In the genomic region with DNA sequence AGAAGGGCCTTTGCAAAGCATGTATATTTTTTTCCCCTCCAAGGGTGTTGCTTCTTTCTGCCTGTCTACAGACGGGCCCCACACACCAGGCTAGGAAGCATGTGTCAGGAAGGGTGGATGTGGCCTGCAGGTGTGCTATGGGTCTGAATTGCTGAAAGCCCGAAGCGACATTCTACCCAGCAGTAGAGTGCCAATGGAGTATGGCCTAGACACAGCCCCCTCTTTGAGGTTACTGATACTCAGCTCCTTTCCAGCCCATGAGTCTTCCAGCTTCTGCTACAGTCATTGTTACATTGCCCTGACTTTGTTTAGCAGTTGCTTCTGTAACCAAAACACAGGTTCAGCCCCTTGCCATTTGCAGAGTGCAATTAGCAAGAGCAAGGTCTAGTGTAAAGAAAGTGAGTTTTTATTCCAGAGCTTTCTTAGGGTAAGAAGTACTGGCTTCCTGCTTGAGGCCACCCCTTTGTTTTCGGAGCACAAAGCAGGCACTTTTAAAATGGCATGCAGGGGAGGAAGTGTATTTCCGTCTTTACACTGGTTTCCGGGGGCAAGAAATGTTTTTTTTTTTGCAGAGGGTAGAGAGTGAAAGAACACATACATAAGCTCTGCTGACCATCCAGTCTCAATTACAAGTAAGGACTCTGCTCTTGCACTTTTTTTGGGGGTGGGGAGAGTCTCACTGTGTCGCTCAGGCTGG, we compare ENCODE assay signal across 14 cellular contexts.
A peak's percentile ranks its signal among the peaks of the same experiment; 100 is the strongest.
DNase-seq lines count a peak whose midpoint lies in the region; ATAC-seq and TF ChIP-seq lines count a peak whose summit lies in the region.
"Had no signal": no experiment of that assay in that cellular context is flagged by ENCODE, and none has a peak within 500 bp of the region (broad histone marks: within the 10 kb centered on the region; RNA-seq: fewer than 3 reads in every experiment).

No MANE protein-coding gene starts in this region.

- no peak overlapping the region for H3K4me3 ChIP-seq in right cardiac atrium (ENCODE audit: low read length)
- no peak overlapping the region for H3K4me3 ChIP-seq in OCI-LY1 (ENCODE audit: low read depth, low read length, poor library complexity, severe bottlenecking)
- no peak overlapping the region for H3K4me3 ChIP-seq in urinary bladder (ENCODE audit: low read depth, low read length)
- no peak overlapping the region for H3K4me3 ChIP-seq in mesenchymal stem cell (ENCODE audit: insufficient read depth in 1 of 2, low read depth in 1 of 2, low read length in 2 of 2)
- no peak overlapping the region for H3K4me3 ChIP-seq in spleen

- H3F3A ChIP-seq in OCI-LY1 (ENCODE audit: insufficient read depth, low read length): no peaks in the 10 kb centered on the region

- H3K36me3 Mint-ChIP-seq in effector memory CD8-positive, alpha-beta T cell (ENCODE audit: insufficient read depth): peaks cover 13% of the 10 kb centered on the region

- no peaks in the 10 kb centered on the region for H3K27me3 Mint-ChIP-seq in effector memory CD8-positive, alpha-beta T cell

- peaks cover 33% of the 10 kb centered on the region for H3K36me3 ChIP-seq in OCI-LY1 (ENCODE audit: insufficient read depth, low read length)
- peaks cover 1% of the 10 kb centered on the region for H3K36me3 ChIP-seq in urinary bladder (ENCODE audit: insufficient read depth)
- H3K36me3 ChIP-seq in mesenchymal stem cell (ENCODE audit: control insufficient read depth in 1 of 2, insufficient read depth in 2 of 2, low read depth in 1 of 2, low read length in 2 of 2): peaks cover 0 to 3% of the 10 kb centered on the region in 2 experiments
- peaks cover 0 to 5% (median 0%) of the 10 kb centered on the region in 6 donors for H3K36me3 ChIP-seq in spleen

- no peak overlapping the region for H3K4ac ChIP-seq in mesenchymal stem cell (ENCODE audit: low read depth in 1 of 2, low read length in 2 of 2)

- no peak for ATAC-seq in right cardiac atrium
- ATAC-seq in Right ventricle myocardium superior (ENCODE audit: poor library complexity): no peak
- peak; percentile 78 for ATAC-seq in effector memory CD8-positive, alpha-beta T cell (replicated peaks)

- H2BK5ac ChIP-seq in mesenchymal stem cell (ENCODE audit: low read depth, low read length, poor library complexity, severe bottlenecking): no peak overlapping the region

- H2BK120ac ChIP-seq in mesenchymal stem cell (ENCODE audit: low read depth, low read length): no peak overlapping the region

- H3K4me2 ChIP-seq in OCI-LY1 (ENCODE audit: low read length) (peak overlapping the region; percentile 46; the same call in 1 of the 2 replicates), mesenchymal stem cell (ENCODE audit: low read length, poor library complexity, severe bottlenecking) (no peak overlapping the region)

- H2AFZ ChIP-seq in OCI-LY1 (ENCODE audit: low read length) (no peak overlapping the region), mesenchymal stem cell (ENCODE audit: low read depth, low read length) (no peak overlapping the region)
- H2AFZ ChIP-seq: parathyroid adenoma had no signal

- H3K4me3 Mint-ChIP-seq in effector memory CD8-positive, alpha-beta T cell: peak overlapping the region; percentile 27 to 54

- peaks cover 16 to 59% of the 10 kb centered on the region in 2 donors for H3K4me1 Mint-ChIP-seq in effector memory CD8-positive, alpha-beta T cell (ENCODE audit: low read depth in 2 of 2)

- H3K79me2 ChIP-seq in OCI-LY1 (ENCODE audit: insufficient read depth, low read length): no peaks in the 10 kb centered on the region
- H3K79me2 ChIP-seq: parathyroid adenoma had no signal

- intact Hi-C loops in right cardiac atrium (cut with DNase I): loop anchor here in 1 of 4 donors (5.0 kb wide), 1 partner anchor 67 kb away; no protein-coding TSS in a partner anchor
- intact Hi-C loops in Right ventricle myocardium superior (cut with DNase I): no loop called here
- intact Hi-C loops in spleen (cut with DNase I; ENCODE audit: low total_unique reads): no loop called here

- H3K9me3 ChIP-seq in right cardiac atrium (ENCODE audit: control insufficient read depth, low read length): no peaks in the 10 kb centered on the region
- H3K9me3 ChIP-seq in OCI-LY1 (ENCODE audit: low read length): no peaks in the 10 kb centered on the region
- no peaks in the 10 kb centered on the region for H3K9me3 ChIP-seq in mesenchymal stem cell (ENCODE audit: control insufficient read depth, low read length)
- no peaks in the 10 kb centered on the region for H3K9me3 ChIP-seq in spleen

- no peak overlapping the region for H2AK5ac ChIP-seq in mesenchymal stem cell (ENCODE audit: low read length, severe bottlenecking)

- WGBS in right cardiac atrium: 63% methylated on average over 7 of the region's 7 CpGs
- WGBS in urinary bladder: 80% methylated on average over 7 of the region's 7 CpGs
- WGBS in mesenchymal stem cell: 94% methylated on average over 2 of the region's 7 CpGs
- 12 to 24% (median 21%) methylated on average over 6 to 7 of the region's 7 CpGs; no CpG with 5 or more reads in 2 of the 5 donors for WGBS in spleen, 5 donors

- DNase-seq in right cardiac atrium: no peak
- no peak for DNase-seq in Right ventricle myocardium superior
- DNase-seq in effector memory CD8-positive, alpha-beta T cell: peak; percentile 1 to 40 (median 4)
- DNase-seq in GF-D8 (lab: John Stamatoyannopoulos, UW): no peak
- DNase-seq in mesenchymal stem cell: no peak
- DNase-seq in spleen: no peak
- DNase-seq: activated CD8-positive, alpha-beta memory T cell treated with anti-CD3 and anti-CD28 coated beads, Interleukin-2, amount 50 U/mL, for 48 hours; amniotic stem cell; foreskin fibroblast; Kasumi-1; NCI-H146 had no signal

- TF ChIP-seq POLR2A in spleen (IDR thresholded peaks at IDR 0.05): no peak

- H3K27me3 ChIP-seq in right cardiac atrium (ENCODE audit: control insufficient read depth, insufficient read depth) (no peaks in the 10 kb centered on the region), OCI-LY1 (ENCODE audit: insufficient read depth, low read length) (no peaks in the 10 kb centered on the region), mesenchymal stem cell (ENCODE audit: control insufficient read depth in 1 of 2, insufficient read depth in 1 of 2, low read length in 2 of 2) (no peaks in the 10 kb centered on the region), spleen (replicated peaks in 1 of 7) (no peaks in the 10 kb centered on the region)

- H3K27ac ChIP-seq in right cardiac atrium (ENCODE audit: low read length): peak overlapping the region; percentile 64
- peak overlapping the region; percentile 87 for H3K27ac ChIP-seq in OCI-LY1 (ENCODE audit: low read depth, low read length, poor library complexity, severe bottlenecking)
- H3K27ac ChIP-seq in urinary bladder (ENCODE audit: low read depth): peak overlapping the region; percentile 2
- no peak overlapping the region for H3K27ac ChIP-seq in mesenchymal stem cell (ENCODE audit: low read length, poor library complexity, severe bottlenecking)
- peak overlapping the region in 3 of 8 donors; percentile 38 to 67 (median 64) for H3K27ac ChIP-seq in spleen
- H3K27ac ChIP-seq: parathyroid adenoma had no signal

- H3K4me1 ChIP-seq in right cardiac atrium (ENCODE audit: control insufficient read depth, insufficient read depth, low read length): no peaks in the 10 kb centered on the region
- H3K4me1 ChIP-seq in OCI-LY1 (ENCODE audit: insufficient read depth, low read length, severe bottlenecking): peaks cover 22% of the 10 kb centered on the region
- H3K4me1 ChIP-seq in urinary bladder (ENCODE audit: insufficient read depth): no peaks in the 10 kb centered on the region
- no peaks in the 10 kb centered on the region for H3K4me1 ChIP-seq in mesenchymal stem cell (ENCODE audit: control insufficient read depth, insufficient read depth, low read depth, low read length)
- H3K4me1 ChIP-seq in spleen: peaks cover 0 to 37% (median 5%) of the 10 kb centered on the region in 6 donors
- H3K4me1 ChIP-seq: parathyroid adenoma had no signal

- no peaks in the 10 kb centered on the region for H4K20me1 ChIP-seq in OCI-LY1 (ENCODE audit: insufficient read depth, low read length)

- no peak overlapping the region for H3K18ac ChIP-seq in mesenchymal stem cell (ENCODE audit: low read depth in 1 of 2, low read length in 2 of 2)

- no peaks in the 10 kb centered on the region for H3K9me2 ChIP-seq in OCI-LY1 (ENCODE audit: low read depth, low read length)

- no peak overlapping the region for H4K91ac ChIP-seq in mesenchymal stem cell (ENCODE audit: low read length)

- H4K8ac ChIP-seq in mesenchymal stem cell (ENCODE audit: low read length): no peak overlapping the region

- no peaks in the 10 kb centered on the region for H3K9me3 Mint-ChIP-seq in effector memory CD8-positive, alpha-beta T cell

- H2BK12ac ChIP-seq in mesenchymal stem cell (ENCODE audit: low read length in 2 of 2): no peak overlapping the region

- H3K23ac ChIP-seq in mesenchymal stem cell (ENCODE audit: low read length in 2 of 2): no peak overlapping the region

- H3K9ac ChIP-seq in OCI-LY1 (ENCODE audit: low read length): peak overlapping the region; percentile 47; the same call in 1 of the 2 replicates
- no peak overlapping the region for H3K9ac ChIP-seq in mesenchymal stem cell (ENCODE audit: low read length)
- H3K9ac ChIP-seq: parathyroid adenoma had no signal

- peaks cover 3% of the 10 kb centered on the region for H3K79me1 ChIP-seq in mesenchymal stem cell (replicated peaks; ENCODE audit: low read length, poor library complexity, severe bottlenecking)

- no peak for TF ChIP-seq CTCF in OCI-LY1 (IDR thresholded peaks at IDR 0.05; ENCODE audit: low read length)
- no peak for TF ChIP-seq CTCF in spleen (IDR thresholded peaks at IDR 0.05 in 8 of 11, conservative IDR thresholded peaks at IDR 0.05 in 3 of 11)

- no peak overlapping the region for H2BK15ac ChIP-seq in mesenchymal stem cell (ENCODE audit: low read depth, poor library complexity, severe bottlenecking)

- H3K27ac Mint-ChIP-seq in effector memory CD8-positive, alpha-beta T cell: peak overlapping the region; percentile 35 to 77

- no peak overlapping the region for H3K14ac ChIP-seq in mesenchymal stem cell (ENCODE audit: low read length in 2 of 2)

Comparison
In these comparisons a context has a peak if more than half of its experiments do, and no peak if none do; other contexts are left out.
1. DNase-seq: peak in effector memory CD8-positive, alpha-beta T cell (3 of 3); none in right cardiac atrium (0 of 3), Right ventricle myocardium superior (single experiment), GF-D8 (single experiment), mesenchymal stem cell (single experiment) and spleen (single experiment).